In genomic region chr9:70419546-70420266, GRCh38 we compare ENCODE assay signal across 8 cellular contexts. TPM values are rescaled to one million over a fixed set of nuclear protein-coding genes. Genes with fewer than 3 reads are reported as not detected.
DNase-seq lines count a peak whose midpoint lies in the region; ATAC-seq and TF ChIP-seq lines count a peak whose summit lies in the region.

No MANE protein-coding gene starts in this region.

- peaks cover 42% of the 10 kb centered on the region for H3K4me1 ChIP-seq in KMS-11 (ENCODE audit: low read depth, poor library complexity, severe bottlenecking)
- H3K4me1 ChIP-seq in naive thymus-derived CD4-positive, alpha-beta T cell (ENCODE audit: control insufficient read depth in 2 of 2, insufficient read depth in 2 of 2, low read length in 2 of 2) = peaks cover 38 to 43% of the 10 kb centered on the region in 2 donors

- no peaks in the 10 kb centered on the region for H3K79me2 ChIP-seq in KMS-11 (ENCODE audit: insufficient read depth, low read depth)

- peak overlapping the region; percentile 99 for H3K27ac Mint-ChIP-seq in activated T-helper 1 cell treated with anti-CD3 and anti-CD28 coated beads, Interleukin-12 subunit alpha, Interleukin-12 subunit beta, Interleukin-2, Interleukin-4 antibody, amounts not matched to agents 30 ng/mL and 10 ng/mL and 1 ng/mL, durations not matched to agents 14 hours and 24 hours and 36 hours
- H3K27ac Mint-ChIP-seq in naive thymus-derived CD4-positive, alpha-beta T cell = peak overlapping the region; percentile 75 to 100 (median 99)
- H3K27ac Mint-ChIP-seq in stimulated activated effector memory CD8-positive, alpha-beta T cell treated with anti-CD3 and anti-CD28 coated beads, Interleukin-12 subunit alpha, Interleukin-12 subunit beta, amount 100 ng/mL, for 72 hours = peak overlapping the region; percentile 99

- H3K36me3 ChIP-seq in KMS-11 (ENCODE audit: insufficient read depth) = no peaks in the 10 kb centered on the region
- H3K36me3 ChIP-seq in naive thymus-derived CD4-positive, alpha-beta T cell (ENCODE audit: control insufficient read depth in 2 of 3, insufficient read depth in 3 of 3, low read length in 3 of 3) = no peaks in the 10 kb centered on the region

- peak overlapping the region; percentile 90 for H3K4me2 ChIP-seq in KMS-11

- intact Hi-C loops in activated T-helper 1 cell treated with anti-CD3 and anti-CD28 coated beads, Interleukin-12 subunit alpha, Interleukin-12 subunit beta, Interleukin-2, Interleukin-4 antibody, amounts not matched to agents 30 ng/mL and 10 ng/mL and 1 ng/mL, durations not matched to agents 14 hours and 24 hours and 36 hours (cut with micrococcal nuclease) = loop anchor here (1.0 to 2.0 kb wide), 8 partner anchors 8 to 1491 kb away; partner anchors contain the start of genes ABHD17B, C9orf85 and SMC5
- intact Hi-C loops in naive thymus-derived CD4-positive, alpha-beta T cell (cut with micrococcal nuclease) = loop anchor here (1.0 to 10.0 kb wide), 17 partner anchors 7 to 1946 kb away; partner anchors contain the start of genes ABHD17B (in 1 of the 2), C9orf85 (in 1 of the 2), CFAP95 (in 1 of the 2) and SMC5 (in 1 of the 2)

- peaks cover 46% of the 10 kb centered on the region for H3K4me1 Mint-ChIP-seq in activated T-helper 1 cell treated with anti-CD3 and anti-CD28 coated beads, Interleukin-12 subunit alpha, Interleukin-12 subunit beta, Interleukin-2, Interleukin-4 antibody, amounts not matched to agents 30 ng/mL and 10 ng/mL and 1 ng/mL, durations not matched to agents 14 hours and 24 hours and 36 hours (ENCODE audit: low read depth)
- H3K4me1 Mint-ChIP-seq in naive thymus-derived CD4-positive, alpha-beta T cell = peaks cover 22 to 66% (median 42%) of the 10 kb centered on the region in 7 donors
- peaks cover 46% of the 10 kb centered on the region for H3K4me1 Mint-ChIP-seq in stimulated activated effector memory CD8-positive, alpha-beta T cell treated with anti-CD3 and anti-CD28 coated beads, Interleukin-12 subunit alpha, Interleukin-12 subunit beta, amount 100 ng/mL, for 72 hours

- H3K9me3 ChIP-seq in naive thymus-derived CD4-positive, alpha-beta T cell (ENCODE audit: control insufficient read depth in 2 of 3, low read length in 3 of 3) = no peaks in the 10 kb centered on the region

- no peak for TF ChIP-seq CTCF in KMS-11 (conservative IDR thresholded peaks at IDR 0.05; ENCODE audit: low read depth, low read length)

- peak overlapping the region; percentile 99 for H3K27ac ChIP-seq in KMS-11
- peak overlapping the region; percentile 92 for H3K27ac ChIP-seq in naive thymus-derived CD4-positive, alpha-beta T cell (ENCODE audit: low read depth, low read length)

- peak; percentile 41 for ATAC-seq in GM21737 (IDR thresholded peaks at IDR 0.05; ENCODE audit: unreplicated experiment)
- ATAC-seq in naive thymus-derived CD4-positive, alpha-beta T cell = peak; percentile 69
- ATAC-seq in stimulated activated effector memory CD8-positive, alpha-beta T cell treated with anti-CD3 and anti-CD28 coated beads, Interleukin-12 subunit alpha, Interleukin-12 subunit beta, amount 100 ng/mL, for 72 hours = peak; percentile 75

- DNase-seq in DMS53 treated with DMSO at 0.1 percent for 48 hours (lab: John Stamatoyannopoulos, UW; ENCODE audit: unreplicated experiment) (peak; percentile 84), fibroblast of gingiva (ENCODE audit: low read depth) (peak; percentile 99)
- DNase-seq in activated T-helper 1 cell treated with anti-CD3 and anti-CD28 coated beads, Interleukin-12 subunit alpha, Interleukin-12 subunit beta, Interleukin-2, Interleukin-4 antibody, amounts not matched to agents 30 ng/mL and 10 ng/mL and 1 ng/mL, durations not matched to agents 14 hours and 24 hours and 36 hours (ENCODE audit: low spot score) = peak; percentile 74
- peak; percentile 69 to 92 (median 83) for DNase-seq in naive thymus-derived CD4-positive, alpha-beta T cell
- DNase-seq in stimulated activated effector memory CD8-positive, alpha-beta T cell treated with anti-CD3 and anti-CD28 coated beads, Interleukin-12 subunit alpha, Interleukin-12 subunit beta, amount 100 ng/mL, for 72 hours (ENCODE audit: low spot score in 2 of 2) = peak; percentile 61 to 89

- no peaks in the 10 kb centered on the region for H4K20me1 ChIP-seq in KMS-11 (ENCODE audit: insufficient read depth)

- no peaks in the 10 kb centered on the region for H3K27me3 ChIP-seq in KMS-11 (ENCODE audit: insufficient read depth, low read depth)
- H3K27me3 ChIP-seq in naive thymus-derived CD4-positive, alpha-beta T cell (ENCODE audit: control insufficient read depth in 2 of 2, insufficient read depth in 2 of 2, low read length in 2 of 2) = no peaks in the 10 kb centered on the region

- CTCF ChIA-PET in naive thymus-derived CD4-positive, alpha-beta T cell (lab: Charles Lee) = interaction anchor here (1.1 to 2.0 kb wide), 5 partner anchors 9 to 183 kb away, joined by 3 to 17 read pairs (median 6); no protein-coding TSS in a partner anchor

- H3K4me3 ChIP-seq in KMS-11 (IDR thresholded peaks at IDR 0.05; ENCODE audit: insufficient read depth, low read depth, low read length) = no peak overlapping the region
- H3K4me3 ChIP-seq in naive thymus-derived CD4-positive, alpha-beta T cell (ENCODE audit: low read length) = peak overlapping the region; percentile 69

- POLR2A ChIA-PET in naive thymus-derived CD4-positive, alpha-beta T cell (lab: Charles Lee) = interaction anchor here (0.6 to 6.8 kb wide), 30 partner anchors 8 to 1945 kb away, joined by 3 to 138 read pairs (median 6); partner anchors contain the start of genes SMC5 and ZFAND5

- H3K4me3 Mint-ChIP-seq in activated T-helper 1 cell treated with anti-CD3 and anti-CD28 coated beads, Interleukin-12 subunit alpha, Interleukin-12 subunit beta, Interleukin-2, Interleukin-4 antibody, amounts not matched to agents 30 ng/mL and 10 ng/mL and 1 ng/mL, durations not matched to agents 14 hours and 24 hours and 36 hours = peak overlapping the region; percentile 83
- H3K4me3 Mint-ChIP-seq in naive thymus-derived CD4-positive, alpha-beta T cell = peak overlapping the region; percentile 87 to 99 (median 95)
- H3K4me3 Mint-ChIP-seq in stimulated activated effector memory CD8-positive, alpha-beta T cell treated with anti-CD3 and anti-CD28 coated beads, Interleukin-12 subunit alpha, Interleukin-12 subunit beta, amount 100 ng/mL, for 72 hours = peak overlapping the region; percentile 92

- H2AFZ ChIP-seq in KMS-11 (ENCODE audit: low read depth) = peak overlapping the region; percentile 70

- no peaks in the 10 kb centered on the region for H3K36me3 Mint-ChIP-seq in activated T-helper 1 cell treated with anti-CD3 and anti-CD28 coated beads, Interleukin-12 subunit alpha, Interleukin-12 subunit beta, Interleukin-2, Interleukin-4 antibody, amounts not matched to agents 30 ng/mL and 10 ng/mL and 1 ng/mL, durations not matched to agents 14 hours and 24 hours and 36 hours (ENCODE audit: low read depth)
- peaks cover 0 to 3% (median 0%) of the 10 kb centered on the region in 5 donors for H3K36me3 Mint-ChIP-seq in naive thymus-derived CD4-positive, alpha-beta T cell
- peaks cover 29% of the 10 kb centered on the region for H3K36me3 Mint-ChIP-seq in stimulated activated effector memory CD8-positive, alpha-beta T cell treated with anti-CD3 and anti-CD28 coated beads, Interleukin-12 subunit alpha, Interleukin-12 subunit beta, amount 100 ng/mL, for 72 hours

- H3K9ac ChIP-seq in KMS-11 = peak overlapping the region; percentile 98

- no peaks in the 10 kb centered on the region for H3K9me3 Mint-ChIP-seq in activated T-helper 1 cell treated with anti-CD3 and anti-CD28 coated beads, Interleukin-12 subunit alpha, Interleukin-12 subunit beta, Interleukin-2, Interleukin-4 antibody, amounts not matched to agents 30 ng/mL and 10 ng/mL and 1 ng/mL, durations not matched to agents 14 hours and 24 hours and 36 hours
- H3K9me3 Mint-ChIP-seq in naive thymus-derived CD4-positive, alpha-beta T cell = peaks cover 0 to 10% (median 0%) of the 10 kb centered on the region in 11 donors
- H3K9me3 Mint-ChIP-seq in stimulated activated effector memory CD8-positive, alpha-beta T cell treated with anti-CD3 and anti-CD28 coated beads, Interleukin-12 subunit alpha, Interleukin-12 subunit beta, amount 100 ng/mL, for 72 hours = no peaks in the 10 kb centered on the region

- peaks cover 3% of the 10 kb centered on the region for H3K27me3 Mint-ChIP-seq in activated T-helper 1 cell treated with anti-CD3 and anti-CD28 coated beads, Interleukin-12 subunit alpha, Interleukin-12 subunit beta, Interleukin-2, Interleukin-4 antibody, amounts not matched to agents 30 ng/mL and 10 ng/mL and 1 ng/mL, durations not matched to agents 14 hours and 24 hours and 36 hours (ENCODE audit: insufficient read depth)
- H3K27me3 Mint-ChIP-seq in naive thymus-derived CD4-positive, alpha-beta T cell = peaks cover 0 to 2% (median 0%) of the 10 kb centered on the region in 5 donors

TF ChIP-seq in PFSK-1, 5 proteins besides CTCF, POLR2A, EP300 and RAD21 (continues in another document):
- peak; percentile 50; the same call in 1 of the 2 replicates for TF ChIP-seq TAF1 (IDR thresholded peaks at IDR 0.05; ENCODE audit: borderline replicate concordance, insufficient read depth, low read length)

RNA-seq across cellular contexts. Expression of gene KLF9, which starts 5.2 kb away (rescaled TPM):
- polyA plus RNA-seq in PFSK-1 (2012; ENCODE audit: insufficient read length, low read depth) = 12.6 TPM
- 18.1 and 19.0 TPM in 2 replicates for total RNA-seq in activated T-helper 1 cell treated with anti-CD3 and anti-CD28 coated beads, Interleukin-12 subunit alpha, Interleukin-12 subunit beta, Interleukin-2, Interleukin-4 antibody, amounts not matched to agents 30 ng/mL and 10 ng/mL and 1 ng/mL, durations not matched to agents 14 hours and 24 hours and 36 hours
- 10 to 100 TPM; 12.6 to 96.7 (median 23.3) TPM for total RNA-seq in naive thymus-derived CD4-positive, alpha-beta T cell
- 1 to 10 TPM; 2.3 to 3.5 TPM for polyA plus RNA-seq in naive thymus-derived CD4-positive, alpha-beta T cell
